Comparison of ENCODE assay signal across 25 cellular contexts in genomic region chr17:43013296-43013695, GRCh38. TPM values are rescaled to one million over a fixed set of nuclear protein-coding genes. Genes with fewer than 3 reads are reported as not detected.
DNase-seq lines count a peak whose midpoint lies in the region; ATAC-seq and TF ChIP-seq lines count a peak whose summit lies in the region.
"Had no signal": no experiment of that assay in that cellular context is flagged by ENCODE, and none has a peak within 500 bp of the region (broad histone marks: within the 10 kb centered on the region; RNA-seq: fewer than 3 reads in every experiment).

No MANE protein-coding gene starts in this region.

- H3K36me3 Mint-ChIP-seq in natural killer cell: no peaks in the 10 kb centered on the region
- no peaks in the 10 kb centered on the region for H3K36me3 Mint-ChIP-seq in natural killer cell treated with Interleukin-12 subunit alpha and Interleukin-12 subunit beta and Interleukin-15 and Interleukin-18, amount 100 ng/mL, for 72 hours
- no peaks in the 10 kb centered on the region for H3K36me3 Mint-ChIP-seq in glutamatergic neuron (ENCODE audit: unreplicated experiment)
- H3K36me3 Mint-ChIP-seq in activated CD8-positive, alpha-beta T cell treated with anti-CD3 and anti-CD28 coated beads for 36 hours (ENCODE audit: low read depth): peaks cover 3% of the 10 kb centered on the region
- H3K36me3 Mint-ChIP-seq: activated naive CD8-positive, alpha-beta T cell had no signal

- H3K27ac Mint-ChIP-seq in natural killer cell (peak overlapping the region; percentile 11 to 65), glutamatergic neuron (ENCODE audit: unreplicated experiment) (peak overlapping the region; percentile 68)
- H3K27ac Mint-ChIP-seq in natural killer cell treated with Interleukin-12 subunit alpha and Interleukin-12 subunit beta and Interleukin-15 and Interleukin-18, amount 100 ng/mL, for 72 hours: no peak overlapping the region
- no peak overlapping the region for H3K27ac Mint-ChIP-seq in activated CD8-positive, alpha-beta T cell treated with anti-CD3 and anti-CD28 coated beads for 36 hours
- H3K27ac Mint-ChIP-seq: activated CD4-positive, alpha-beta T cell treated with anti-CD3 and anti-CD28 coated beads for 36 hours; activated naive CD8-positive, alpha-beta T cell; activated T-cell treated with anti-CD3 and anti-CD28 coated beads, Interleukin-2, amount 50 U/mL, for 72 hours had no signal

- no peaks in the 10 kb centered on the region for H3K27me3 ChIP-seq in neutrophil

- CTCF ChIA-PET in activated CD8-positive, alpha-beta T cell treated with anti-CD3 and anti-CD28 coated beads for 36 hours (lab: Charles Lee): interaction anchor here (1.1 to 1.6 kb wide), 2 partner anchors 11 to 12 kb away, joined by 3 to 7 read pairs; no protein-coding TSS in a partner anchor

- H3K4me3 ChIP-seq in neutrophil (ENCODE audit: low read depth in 1 of 2, low read length in 1 of 2): no peak overlapping the region

- no peaks in the 10 kb centered on the region for H3K27me3 Mint-ChIP-seq in natural killer cell (ENCODE audit: low read depth in 2 of 2)
- H3K27me3 Mint-ChIP-seq in natural killer cell treated with Interleukin-12 subunit alpha and Interleukin-12 subunit beta and Interleukin-15 and Interleukin-18, amount 100 ng/mL, for 72 hours: no peaks in the 10 kb centered on the region
- H3K27me3 Mint-ChIP-seq in glutamatergic neuron (ENCODE audit: unreplicated experiment): peaks cover 11% of the 10 kb centered on the region
- H3K27me3 Mint-ChIP-seq in activated CD8-positive, alpha-beta T cell treated with anti-CD3 and anti-CD28 coated beads for 36 hours: no peaks in the 10 kb centered on the region
- H3K27me3 Mint-ChIP-seq: activated CD4-positive, alpha-beta T cell treated with anti-CD3 and anti-CD28 coated beads for 36 hours; activated naive CD8-positive, alpha-beta T cell had no signal

- H3K4me3 Mint-ChIP-seq in natural killer cell (no peak overlapping the region), glutamatergic neuron (ENCODE audit: unreplicated experiment) (no peak overlapping the region)
- no peak overlapping the region for H3K4me3 Mint-ChIP-seq in natural killer cell treated with Interleukin-12 subunit alpha and Interleukin-12 subunit beta and Interleukin-15 and Interleukin-18, amount 100 ng/mL, for 72 hours
- H3K4me3 Mint-ChIP-seq in activated CD8-positive, alpha-beta T cell treated with anti-CD3 and anti-CD28 coated beads for 36 hours: no peak overlapping the region
- H3K4me3 Mint-ChIP-seq: activated CD4-positive, alpha-beta T cell treated with anti-CD3 and anti-CD28 coated beads for 36 hours; activated naive CD8-positive, alpha-beta T cell; activated T-cell treated with anti-CD3 and anti-CD28 coated beads, Interleukin-2, amount 50 U/mL, for 72 hours had no signal

- peak overlapping the region; percentile 55 for H3K27ac ChIP-seq in neutrophil

- no peaks in the 10 kb centered on the region for H3K9me3 ChIP-seq in neutrophil

- TF ChIP-seq CTCF in natural killer cell (IDR thresholded peaks at IDR 0.05) (no peak), glutamatergic neuron (IDR thresholded peaks at IDR 0.05; ENCODE audit: partially characterized antibody, unreplicated experiment) (no peak), neutrophil (IDR thresholded peaks at IDR 0.05) (no peak)
- TF ChIP-seq CTCF in activated CD8-positive, alpha-beta T cell treated with anti-CD3 and anti-CD28 coated beads for 36 hours (IDR thresholded peaks at IDR 0.05): no peak

- peaks cover 24 to 28% of the 10 kb centered on the region in 2 experiments for H3K4me1 ChIP-seq in neutrophil (ENCODE audit: control insufficient read depth in 1 of 2, insufficient read depth in 1 of 2, low read depth in 1 of 2, low read length in 1 of 2)

- ATAC-seq in natural killer cell: no peak
- ATAC-seq in natural killer cell treated with Interleukin-12 subunit alpha and Interleukin-12 subunit beta and Interleukin-15 and Interleukin-18, amount 100 ng/mL, for 72 hours: no peak
- ATAC-seq in activated CD8-positive, alpha-beta T cell treated with anti-CD3 and anti-CD28 coated beads for 36 hours: no peak
- ATAC-seq: activated CD4-positive, alpha-beta T cell treated with anti-CD3 and anti-CD28 coated beads for 36 hours; activated T-cell treated with anti-CD3 and anti-CD28 coated beads, Interleukin-2, amount 50 U/mL, for 72 hours; left colon had no signal

- peaks cover 8 to 19% of the 10 kb centered on the region in 2 donors for H3K4me1 Mint-ChIP-seq in natural killer cell
- peaks cover 6 to 12% of the 10 kb centered on the region in 2 donors for H3K4me1 Mint-ChIP-seq in natural killer cell treated with Interleukin-12 subunit alpha and Interleukin-12 subunit beta and Interleukin-15 and Interleukin-18, amount 100 ng/mL, for 72 hours (ENCODE audit: low read depth in 2 of 2)
- H3K4me1 Mint-ChIP-seq in glutamatergic neuron (ENCODE audit: low read depth, unreplicated experiment): peaks cover 2% of the 10 kb centered on the region
- peaks cover 11% of the 10 kb centered on the region for H3K4me1 Mint-ChIP-seq in activated CD8-positive, alpha-beta T cell treated with anti-CD3 and anti-CD28 coated beads for 36 hours (ENCODE audit: low read depth)

- POLR2A ChIA-PET in activated CD8-positive, alpha-beta T cell treated with anti-CD3 and anti-CD28 coated beads for 36 hours (lab: Charles Lee): interaction anchor here (2.6 to 6.4 kb wide), 2 partner anchors 12 to 15 kb away, joined by 14 to 36 read pairs; partner anchors contain the start of gene RPL27

- peaks cover 53% of the 10 kb centered on the region for H3K36me3 ChIP-seq in neutrophil

- H3K9me3 Mint-ChIP-seq in natural killer cell (no peaks in the 10 kb centered on the region), glutamatergic neuron (ENCODE audit: unreplicated experiment) (peaks cover 6% of the 10 kb centered on the region)
- no peaks in the 10 kb centered on the region for H3K9me3 Mint-ChIP-seq in natural killer cell treated with Interleukin-12 subunit alpha and Interleukin-12 subunit beta and Interleukin-15 and Interleukin-18, amount 100 ng/mL, for 72 hours
- H3K9me3 Mint-ChIP-seq in activated CD8-positive, alpha-beta T cell treated with anti-CD3 and anti-CD28 coated beads for 36 hours: no peaks in the 10 kb centered on the region
- H3K9me3 Mint-ChIP-seq: activated T-cell treated with anti-CD3 and anti-CD28 coated beads, Interleukin-2, amount 50 U/mL, for 72 hours had no signal

- DNase-seq in natural killer cell (no peak), glutamatergic neuron (no peak), AML-193 (lab: John Stamatoyannopoulos, UW) (no peak), GM19238 (ENCODE audit: insufficient read length, low spot score) (no peak)
- DNase-seq in natural killer cell treated with Interleukin-12 subunit alpha and Interleukin-12 subunit beta and Interleukin-15 and Interleukin-18, amount 100 ng/mL, for 72 hours (ENCODE audit: low spot score): no peak
- DNase-seq in stimulated activated CD4-positive, alpha-beta T cell treated with anti-CD3 and anti-CD28 coated beads, Interleukin-2, amount 100 ng/mL, for 48 hours: no peak
- DNase-seq in activated CD8-positive, alpha-beta T cell treated with anti-CD3 and anti-CD28 coated beads for 36 hours: no peak
- DNase-seq: activated CD4-positive, alpha-beta T cell treated with anti-CD3 and anti-CD28 coated beads for 36 hours; activated T-cell treated with anti-CD3 and anti-CD28 coated beads, Interleukin-2, amount 50 U/mL, for 72 hours; C1 segment of cervical spinal cord; effector CD4-positive, alpha-beta T cell; EL; GOT3; IMR-90; midbrain; NCI-H1105; NCI-H2081 treated with DMSO at 0.1 percent for 48 hours; NCI-H446; OCI-M1; SHP77; stimulated activated CD4-positive, alpha-beta T cell treated with anti-CD3 and anti-CD28 coated beads, Interleukin-4, amount 100 ng/mL, for 4 hours; SW 1271 had no signal

- intact Hi-C loops in natural killer cell (cut with micrococcal nuclease): no loop called here
- intact Hi-C loops in activated CD8-positive, alpha-beta T cell treated with anti-CD3 and anti-CD28 coated beads for 36 hours (cut with micrococcal nuclease): loop anchor here (10.0 kb wide), 1 partner anchor 202 kb away; the partner anchor contains the start of gene TMEM106A

RNA-seq across cellular contexts. Expression of gene IFI35, which starts 6.7 kb away (rescaled TPM):
- total RNA-seq in natural killer cell (10 to 100 TPM; 50.0 to 66.8 (median 59.4) TPM), glutamatergic neuron (ENCODE audit: unreplicated experiment) (not detected)
- 10 to 100 TPM; 65.0 to 82.7 TPM for total RNA-seq in natural killer cell treated with Interleukin-12 subunit alpha and Interleukin-12 subunit beta and Interleukin-15 and Interleukin-18, amount 100 ng/mL, for 72 hours
- total RNA-seq in activated CD8-positive, alpha-beta T cell treated with anti-CD3 and anti-CD28 coated beads for 36 hours: 10 to 100 TPM; 33.4 to 35.8 TPM

RNA-seq across cellular contexts. Expression of gene VAT1, which starts 8.9 kb away (rescaled TPM):
- total RNA-seq in natural killer cell: 10 to 100 TPM; 21.1 to 32.1 (median 31.9) TPM
- total RNA-seq in natural killer cell treated with Interleukin-12 subunit alpha and Interleukin-12 subunit beta and Interleukin-15 and Interleukin-18, amount 100 ng/mL, for 72 hours: 10 to 100 TPM in 1 of 2 donors, 1 to 10 TPM in 1; 9.0 to 19.0 TPM
- total RNA-seq in glutamatergic neuron (ENCODE audit: unreplicated experiment): 413 TPM
- total RNA-seq in activated CD8-positive, alpha-beta T cell treated with anti-CD3 and anti-CD28 coated beads for 36 hours: 10 to 100 TPM; 35.9 to 39.4 TPM

RNA-seq across cellular contexts. Expression of gene RND2, which starts 11.7 kb away (rescaled TPM):
- total RNA-seq in natural killer cell (under 1 TPM; 0.12 to 0.58 (median 0.14) TPM), glutamatergic neuron (ENCODE audit: unreplicated experiment) (75.8 TPM)
- not detected for total RNA-seq in natural killer cell treated with Interleukin-12 subunit alpha and Interleukin-12 subunit beta and Interleukin-15 and Interleukin-18, amount 100 ng/mL, for 72 hours
- not detected for total RNA-seq in activated CD8-positive, alpha-beta T cell treated with anti-CD3 and anti-CD28 coated beads for 36 hours
- total RNA-seq: activated T-cell treated with anti-CD3 and anti-CD28 coated beads, Interleukin-2, amount 50 U/mL, for 72 hours had no signal

RNA-seq across cellular contexts. Expression of gene RPL27, which starts 15.1 kb away (rescaled TPM):
- total RNA-seq in natural killer cell (100 to 1,000 TPM; 555 to 671 (median 608) TPM), glutamatergic neuron (ENCODE audit: unreplicated experiment) (658 TPM)
- 100 to 1,000 TPM; 619 to 763 TPM for total RNA-seq in natural killer cell treated with Interleukin-12 subunit alpha and Interleukin-12 subunit beta and Interleukin-15 and Interleukin-18, amount 100 ng/mL, for 72 hours
- 1,000 to 10,000 TPM; 1,640 to 1,647 TPM for total RNA-seq in activated CD8-positive, alpha-beta T cell treated with anti-CD3 and anti-CD28 coated beads for 36 hours

RNA-seq across cellular contexts. Expression of gene RUNDC1, which starts 32.9 kb away (rescaled TPM):
- total RNA-seq in natural killer cell (10 to 100 TPM; 11.6 to 15.8 (median 14.6) TPM), glutamatergic neuron (ENCODE audit: unreplicated experiment) (14.0 TPM)
- total RNA-seq in natural killer cell treated with Interleukin-12 subunit alpha and Interleukin-12 subunit beta and Interleukin-15 and Interleukin-18, amount 100 ng/mL, for 72 hours: 10 to 100 TPM; 17.9 to 19.0 TPM
- 10 to 100 TPM; 16.1 to 17.0 TPM for total RNA-seq in activated CD8-positive, alpha-beta T cell treated with anti-CD3 and anti-CD28 coated beads for 36 hours

Comparison
In these comparisons a context has a peak if more than half of its experiments do, and no peak if none do; other contexts are left out.
1. H3K27ac Mint-ChIP-seq: peak in natural killer cell (2 of 2) and glutamatergic neuron (single experiment); none in natural killer cell treated with Interleukin-12 subunit alpha and Interleukin-12 subunit beta and Interleukin-15 and Interleukin-18, amount 100 ng/mL, for 72 hours (0 of 2) and activated CD8-positive, alpha-beta T cell treated with anti-CD3 and anti-CD28 coated beads for 36 hours (single experiment).
2. RNA of gene IFI35, which starts 6.7 kb away (total RNA-seq): 65.0 to 82.7 TPM in natural killer cell treated with Interleukin-12 subunit alpha and Interleukin-12 subunit beta and Interleukin-15 and Interleukin-18, amount 100 ng/mL, for 72 hours, 50.0 to 66.8 TPM in natural killer cell and 33.4 to 35.8 TPM in activated CD8-positive, alpha-beta T cell treated with anti-CD3 and anti-CD28 coated beads for 36 hours; not detected in glutamatergic neuron (single experiment); every median in the first group is over 10 times any median in the second.
3. RNA of gene VAT1, which starts 8.9 kb away (total RNA-seq): 413 TPM in glutamatergic neuron (single experiment); 35.9 to 39.4 TPM in activated CD8-positive, alpha-beta T cell treated with anti-CD3 and anti-CD28 coated beads for 36 hours, 21.1 to 32.1 TPM in natural killer cell and 9.0 to 19.0 TPM in natural killer cell treated with Interleukin-12 subunit alpha and Interleukin-12 subunit beta and Interleukin-15 and Interleukin-18, amount 100 ng/mL, for 72 hours; every median in the first group is over 10 times any median in the second.
4. RNA of gene RND2, which starts 11.7 kb away (total RNA-seq): 75.8 TPM in glutamatergic neuron (single experiment); not detected in activated CD8-positive, alpha-beta T cell treated with anti-CD3 and anti-CD28 coated beads for 36 hours, 0.12 to 0.58 TPM in natural killer cell and not detected in natural killer cell treated with Interleukin-12 subunit alpha and Interleukin-12 subunit beta and Interleukin-15 and Interleukin-18, amount 100 ng/mL, for 72 hours; every median in the first group is over 10 times any median in the second.